8 cellular contexts compared by ENCODE assay signal in the genomic region with DNA sequence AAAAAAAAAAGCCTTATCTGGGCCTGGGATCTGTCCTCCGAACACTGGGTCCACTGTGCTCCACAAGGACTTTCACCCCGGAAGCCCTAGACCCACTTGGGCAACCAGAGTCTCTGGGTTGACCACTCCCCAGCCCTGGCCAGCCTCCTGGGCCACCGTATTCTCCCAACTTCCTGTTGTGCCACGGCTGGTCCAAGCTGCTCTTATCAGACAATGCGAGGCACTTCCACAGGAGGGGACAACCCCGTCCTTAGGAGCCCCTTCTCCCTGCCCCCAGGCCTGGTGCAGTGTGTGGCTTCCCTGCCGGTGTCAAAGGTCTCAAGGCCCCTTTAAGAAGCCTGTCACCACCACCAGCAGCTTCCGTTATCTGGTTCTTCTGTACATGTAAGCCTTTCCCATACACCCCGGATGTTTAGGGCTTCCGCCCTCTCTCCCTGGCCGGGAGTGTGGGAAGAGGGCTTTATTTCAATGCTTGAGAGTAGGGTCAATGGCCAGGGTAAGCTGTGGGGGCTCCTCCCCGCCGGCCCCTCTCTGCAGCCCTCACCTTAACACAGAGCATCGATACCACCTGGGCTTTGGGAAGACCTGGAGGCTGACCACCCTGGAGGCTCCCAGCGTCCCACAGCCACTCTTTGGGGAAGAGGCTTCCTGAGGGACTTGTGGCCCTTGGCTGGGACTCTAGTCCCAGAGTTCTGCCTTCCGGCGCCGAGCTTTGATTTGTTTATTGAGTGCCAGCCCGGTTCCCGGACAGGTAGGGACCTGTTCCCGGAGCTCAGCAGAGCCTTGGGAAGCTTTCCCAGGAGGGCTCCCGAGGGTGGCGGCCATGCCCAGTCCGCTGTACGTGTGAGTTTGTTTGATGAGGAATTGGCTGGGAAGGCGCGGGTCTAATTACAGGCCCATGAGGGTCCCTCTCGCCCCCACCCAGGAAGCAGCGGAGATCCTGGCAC.
DNase-seq lines count a peak whose midpoint lies in the region; ATAC-seq and TF ChIP-seq lines count a peak whose summit lies in the region.

No MANE protein-coding gene starts in this region.

- DNase-seq in GM10266 (ENCODE audit: extremely low spot score) (peak; percentile 75), HUDEP-2 (lab: John Stamatoyannopoulos, UW; ENCODE audit: unreplicated experiment in 76 of 76) (no peak), glomerular visceral epithelial cell (ENCODE audit: extremely low spot score) (no peak)

- peaks cover 77% of the 10 kb centered on the region for H3K36me3 ChIP-seq in OCI-LY1 (ENCODE audit: insufficient read depth, low read length)
- no peaks in the 10 kb centered on the region for H3K36me3 ChIP-seq in neutrophil

- H3K9me3 ChIP-seq in OCI-LY1 (ENCODE audit: low read length) (no peaks in the 10 kb centered on the region), neutrophil (no peaks in the 10 kb centered on the region)

- no peaks in the 10 kb centered on the region for H3K9me2 ChIP-seq in OCI-LY1 (ENCODE audit: low read depth, low read length)

- H4K20me1 ChIP-seq in OCI-LY1 (ENCODE audit: insufficient read depth, low read length), result no peaks in the 10 kb centered on the region

- H3K4me1 ChIP-seq in OCI-LY1 (ENCODE audit: insufficient read depth, low read length, severe bottlenecking) (peaks cover 76% of the 10 kb centered on the region), neutrophil (ENCODE audit: control insufficient read depth in 1 of 2, insufficient read depth in 1 of 2, low read depth in 1 of 2, low read length in 1 of 2) (peaks cover 91 to 98% of the 10 kb centered on the region in 2 experiments)

- TF ChIP-seq CTCF in GM10266 (IDR thresholded peaks at IDR 0.05; ENCODE audit: control insufficient read depth, insufficient read depth, low read depth, missing control alignments), result no peak
- no peak for TF ChIP-seq CTCF in OCI-LY1 (IDR thresholded peaks at IDR 0.05; ENCODE audit: low read length)
- TF ChIP-seq CTCF in neutrophil (IDR thresholded peaks at IDR 0.05), result no peak

- H3K4me3 ChIP-seq in OCI-LY1 (ENCODE audit: low read depth, low read length, poor library complexity, severe bottlenecking) (peak overlapping the region; percentile 87), neutrophil (ENCODE audit: low read depth in 1 of 2, low read length in 1 of 2) (peak overlapping the region; percentile 49 to 63)

- H3K79me2 ChIP-seq in OCI-LY1 (ENCODE audit: insufficient read depth, low read length), result peaks cover 94% of the 10 kb centered on the region

- peak overlapping the region; percentile 98 for H3K4me2 ChIP-seq in OCI-LY1 (ENCODE audit: low read length)

- H3F3A ChIP-seq in OCI-LY1 (ENCODE audit: insufficient read depth, low read length), result no peaks in the 10 kb centered on the region

- no peak overlapping the region for H2AFZ ChIP-seq in OCI-LY1 (ENCODE audit: low read length)

- H3K9ac ChIP-seq in OCI-LY1 (ENCODE audit: low read length), result peak overlapping the region; percentile 97

- no peak for ATAC-seq in HG02678 (IDR thresholded peaks at IDR 0.05; ENCODE audit: unreplicated experiment)
- ATAC-seq in HG02588 (IDR thresholded peaks at IDR 0.05; ENCODE audit: unreplicated experiment), result no peak

- H3K27me3 ChIP-seq in OCI-LY1 (ENCODE audit: insufficient read depth, low read length), result no peaks in the 10 kb centered on the region
- H3K27me3 ChIP-seq in neutrophil, result no peaks in the 10 kb centered on the region

- H3K27ac ChIP-seq in OCI-LY1 (ENCODE audit: low read depth, low read length, poor library complexity, severe bottlenecking) (peak overlapping the region; percentile 99), cingulate gyrus (ENCODE audit: low read depth, low read length) (peak overlapping the region; percentile 60), neutrophil (peak overlapping the region; percentile 88)
